Comparison of ENCODE assay signal across 20 cellular contexts in the genomic region with DNA sequence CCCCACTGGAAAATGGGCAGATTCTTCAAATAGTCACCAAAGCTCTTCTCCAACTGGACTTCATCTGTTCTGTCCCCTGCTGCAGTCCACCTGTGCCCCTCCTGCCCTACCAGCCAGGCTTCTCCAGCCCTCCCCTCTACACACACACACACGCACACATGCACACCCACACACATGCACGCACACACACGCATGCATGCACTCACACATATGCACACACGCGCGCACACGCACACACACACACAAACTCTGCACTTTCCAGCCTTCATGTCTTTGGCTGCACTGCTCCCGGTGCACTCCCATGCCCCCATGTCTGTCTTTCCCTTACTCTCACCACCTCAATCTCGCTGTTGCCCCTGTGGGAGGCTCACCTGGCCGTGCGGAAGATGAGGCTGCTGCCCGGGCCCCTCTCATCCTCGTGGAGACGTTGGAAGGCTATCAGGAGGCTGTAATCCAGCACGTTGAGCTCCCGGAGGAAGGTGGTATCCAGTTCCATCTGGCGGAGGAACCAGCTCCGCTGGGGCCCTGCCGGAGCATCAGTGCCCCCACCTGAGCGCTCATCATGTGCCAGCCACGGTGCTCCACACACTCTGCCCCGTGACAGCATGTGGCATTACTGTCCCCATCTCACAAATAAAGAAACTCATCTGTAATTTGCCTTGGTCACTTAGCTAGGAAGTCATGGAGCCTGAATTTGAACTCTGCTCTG.
"Had no signal": no experiment of that assay in that cellular context is flagged by ENCODE, and none has a peak within 500 bp of the region (broad histone marks: within the 10 kb centered on the region; RNA-seq: fewer than 3 reads in every experiment).

No MANE protein-coding gene starts in this region.

- H3K9me3 ChIP-seq: neutrophil, pancreas, testis, upper lobe of left lung had no signal

- H3K27me3 ChIP-seq: pancreas, testis had no signal

- H3K9me3 Mint-ChIP-seq: activated CD8-positive, alpha-beta T cell treated with anti-CD3 and anti-CD28 coated beads for 36 hours; activated naive CD4-positive, alpha-beta T cell treated with anti-CD3 and anti-CD28 coated beads, Interleukin-2, amount 10 ng/mL, durations not matched to agents 7 days and 5 days; memory B cell; stimulated activated memory B cell treated with anti-CD40 and anti-IgM and Interleukin-4, amounts not matched to agents 10 μg/mL and 1 μg/mL and 100 μg/mL, for 72 hours; T-helper 2 cell treated with Interferon-gamma antibody and Interleukin-4, amounts not matched to agents 5 μg/mL and 100 μg/mL, for 36 hours; WTC11 had no signal

- DNase-seq: activated CD4-positive, alpha-beta T cell treated with anti-CD3 and anti-CD28 coated beads for 4 hours; activated CD8-positive, alpha-beta T cell treated with anti-CD3 and anti-CD28 coated beads for 36 hours; activated naive CD4-positive, alpha-beta T cell treated with anti-CD3 and anti-CD28 coated beads, Interleukin-2, amount 10 ng/mL, durations not matched to agents 7 days and 5 days; activated T-cell treated with anti-CD3 and anti-CD28 coated beads, Interleukin-2, amount 50 U/mL, for 1 hour; amniotic stem cell; dorsolateral prefrontal cortex; naive thymus-derived CD4-positive, alpha-beta T cell; stimulated activated CD4-positive, alpha-beta T cell treated with anti-CD3 and anti-CD28 coated beads, Interleukin-4, amount 100 ng/mL, for 24 hours; testis; upper lobe of left lung had no signal

- H3K4me3 ChIP-seq: cardiac muscle cell, dorsolateral prefrontal cortex, pancreas, smooth muscle cell, testis, upper lobe of left lung had no signal

- FAIRE-seq: pancreas, TTC549 had no signal

- H3K27ac Mint-ChIP-seq: activated CD8-positive, alpha-beta T cell treated with anti-CD3 and anti-CD28 coated beads for 36 hours; activated naive CD4-positive, alpha-beta T cell treated with anti-CD3 and anti-CD28 coated beads, Interleukin-2, amount 10 ng/mL, durations not matched to agents 7 days and 5 days; memory B cell; stimulated activated memory B cell treated with anti-CD40 and anti-IgM and Interleukin-4, amounts not matched to agents 10 μg/mL and 1 μg/mL and 100 μg/mL, for 72 hours; T-helper 2 cell treated with Interferon-gamma antibody and Interleukin-4, amounts not matched to agents 5 μg/mL and 100 μg/mL, for 36 hours; WTC11 had no signal

- H3K36me3 Mint-ChIP-seq: activated naive CD4-positive, alpha-beta T cell treated with anti-CD3 and anti-CD28 coated beads, Interleukin-2, amount 10 ng/mL, durations not matched to agents 7 days and 5 days; memory B cell; naive thymus-derived CD4-positive, alpha-beta T cell; WTC11 had no signal

- H3K36me3 ChIP-seq: cardiac muscle cell, neutrophil, pancreas, upper lobe of left lung had no signal

- H3K27ac ChIP-seq: cardiac muscle cell, dorsolateral prefrontal cortex, neutrophil, pancreas, testis, upper lobe of left lung had no signal

- ATAC-seq: activated CD8-positive, alpha-beta T cell treated with anti-CD3 and anti-CD28 coated beads for 36 hours; naive thymus-derived CD4-positive, alpha-beta T cell; pancreas; sciatic nerve; stimulated activated memory B cell treated with anti-CD40 and anti-IgM and Interleukin-4, amounts not matched to agents 10 μg/mL and 1 μg/mL and 100 μg/mL, for 72 hours; WTC11 had no signal

- H3K4me3 Mint-ChIP-seq: activated CD8-positive, alpha-beta T cell treated with anti-CD3 and anti-CD28 coated beads for 36 hours; activated naive CD4-positive, alpha-beta T cell treated with anti-CD3 and anti-CD28 coated beads, Interleukin-2, amount 10 ng/mL, durations not matched to agents 7 days and 5 days; memory B cell; stimulated activated memory B cell treated with anti-CD40 and anti-IgM and Interleukin-4, amounts not matched to agents 10 μg/mL and 1 μg/mL and 100 μg/mL, for 72 hours; T-helper 2 cell treated with Interferon-gamma antibody and Interleukin-4, amounts not matched to agents 5 μg/mL and 100 μg/mL, for 36 hours had no signal
